In genomic region chr9:128276008-128276573, GRCh38 we compare ENCODE assay signal across 8 cellular contexts. TPM values are rescaled to one million over a fixed set of nuclear protein-coding genes. Genes with fewer than 3 reads are reported as not detected.
DNase-seq lines count a peak whose midpoint lies in the region; ATAC-seq and TF ChIP-seq lines count a peak whose summit lies in the region.

TSS of gene SWI5 (plus strand) at chr9:128276276.

- H3K9me3 Mint-ChIP-seq in activated naive CD8-positive, alpha-beta T cell treated with anti-CD3 and anti-CD28 coated beads, Interleukin-2, amount 10 ng/mL, durations not matched to agents 7 days and 5 days: no peaks in the 10 kb centered on the region

- no peaks in the 10 kb centered on the region for H3F3A ChIP-seq in SU-DHL-6 (ENCODE audit: insufficient read depth)

- no peak for TF ChIP-seq EP300 in ovary (IDR thresholded peaks at IDR 0.05)

- peak within 1 kb of the TSS; percentile 92 for H3K27ac Mint-ChIP-seq in activated naive CD8-positive, alpha-beta T cell treated with anti-CD3 and anti-CD28 coated beads, Interleukin-2, amount 10 ng/mL, durations not matched to agents 7 days and 5 days

- H3K4me1 Mint-ChIP-seq in activated naive CD8-positive, alpha-beta T cell treated with anti-CD3 and anti-CD28 coated beads, Interleukin-2, amount 10 ng/mL, durations not matched to agents 7 days and 5 days: peaks cover 52% of the 10 kb centered on the region

- H2AFZ ChIP-seq in SU-DHL-6 (ENCODE audit: low read depth, low read length, severe bottlenecking): peak within 1 kb of the TSS; percentile 72

- H3K36me3 ChIP-seq in SU-DHL-6 (ENCODE audit: low read length) (no peaks in the 10 kb centered on the region), ovary (no peaks in the 10 kb centered on the region), thymus (ENCODE audit: control insufficient read depth, insufficient read depth) (peaks cover 18% of the 10 kb centered on the region)

- 0 to 1% (median 0%) methylated on average over 37 to 38 of the region's 38 CpGs for WGBS in ovary, 3 donors
- under 1% methylated on average over 38 of the region's 38 CpGs for WGBS in thymus

- intact Hi-C loops in head of caudate nucleus (cut with DNase I): loop anchor here (10.0 kb wide), 1 partner anchor 149 kb away; the partner anchor contains the start of gene CERCAM
- intact Hi-C loops in ovary (cut with DNase I): loop anchor here in 1 of 4 donors (5.0 kb wide), 1 partner anchor 46 kb away; the partner anchor contains the start of genes COQ4 and TRUB2

- peak within 1 kb of the TSS; percentile 92 for H3K9ac ChIP-seq in SU-DHL-6 (ENCODE audit: low read length)

- peak within 1 kb of the TSS; percentile 92 for H3K4me3 ChIP-seq in GM12875 (ENCODE audit: low read depth, low read length)
- peak within 1 kb of the TSS; percentile 85 for H3K4me3 ChIP-seq in SU-DHL-6 (ENCODE audit: insufficient read depth, low read length, poor library complexity, severe bottlenecking)
- H3K4me3 ChIP-seq in ovary: peak within 1 kb of the TSS; percentile 93
- peak within 1 kb of the TSS; percentile 90 for H3K4me3 ChIP-seq in thymus (ENCODE audit: low read length)

- DNase-seq in NCI-H1417 (lab: John Stamatoyannopoulos, UW): peak; percentile 97 to 100 (median 99)
- DNase-seq in activated naive CD8-positive, alpha-beta T cell treated with anti-CD3 and anti-CD28 coated beads, Interleukin-2, amount 10 ng/mL, durations not matched to agents 7 days and 5 days: peak; percentile 99
- peak; percentile 98 to 100 (median 99) for DNase-seq in head of caudate nucleus
- DNase-seq in ovary: peak; percentile 100

- H3K27ac ChIP-seq in SU-DHL-6 (ENCODE audit: low read depth, low read length): no peak within 1 kb of the TSS
- H3K27ac ChIP-seq in ovary: peak within 1 kb of the TSS; percentile 62 to 85
- H3K27ac ChIP-seq in thymus (ENCODE audit: low read depth): peak within 1 kb of the TSS; percentile 85

- peak; percentile 91 for TF ChIP-seq POLR2A in ovary (IDR thresholded peaks at IDR 0.05)

- peak; percentile 97 for ATAC-seq in HG02763 (IDR thresholded peaks at IDR 0.05; ENCODE audit: unreplicated experiment)
- peak; percentile 95 for ATAC-seq in activated naive CD8-positive, alpha-beta T cell treated with anti-CD3 and anti-CD28 coated beads, Interleukin-2, amount 10 ng/mL, durations not matched to agents 7 days and 5 days (ENCODE audit: low read depth)

- no peaks in the 10 kb centered on the region for H3K27me3 ChIP-seq in SU-DHL-6 (ENCODE audit: low read length)
- H3K27me3 ChIP-seq in ovary: no peaks in the 10 kb centered on the region
- no peaks in the 10 kb centered on the region for H3K27me3 ChIP-seq in thymus (ENCODE audit: control insufficient read depth, insufficient read depth)

- H3K9me2 ChIP-seq in SU-DHL-6 (replicated peaks; ENCODE audit: insufficient read depth, low read length): no peaks in the 10 kb centered on the region

- peaks cover 15% of the 10 kb centered on the region for H3K36me3 Mint-ChIP-seq in activated naive CD8-positive, alpha-beta T cell treated with anti-CD3 and anti-CD28 coated beads, Interleukin-2, amount 10 ng/mL, durations not matched to agents 7 days and 5 days

- H3K4me3 Mint-ChIP-seq in activated naive CD8-positive, alpha-beta T cell treated with anti-CD3 and anti-CD28 coated beads, Interleukin-2, amount 10 ng/mL, durations not matched to agents 7 days and 5 days: peak within 1 kb of the TSS; percentile 96

- H3K4me1 ChIP-seq in ovary (ENCODE audit: insufficient read depth) (peaks cover 5% of the 10 kb centered on the region), thymus (ENCODE audit: control insufficient read depth, insufficient read depth, low read length) (peaks cover 15% of the 10 kb centered on the region)

- H3K79me2 ChIP-seq in SU-DHL-6 (ENCODE audit: insufficient read depth, low read length): peaks cover 13% of the 10 kb centered on the region

- H3K9me3 ChIP-seq in SU-DHL-6 (ENCODE audit: insufficient read depth, low read length): no peaks in the 10 kb centered on the region
- no peaks in the 10 kb centered on the region for H3K9me3 ChIP-seq in ovary
- H3K9me3 ChIP-seq in thymus (ENCODE audit: control insufficient read depth): no peaks in the 10 kb centered on the region

- POLR2A ChIA-PET in activated naive CD8-positive, alpha-beta T cell treated with anti-CD3 and anti-CD28 coated beads, Interleukin-2, amount 10 ng/mL, durations not matched to agents 7 days and 5 days (lab: Charles Lee): interaction anchor here (0.6 to 1.0 kb wide), 17 partner anchors 9 to 448 kb away, joined by 3 to 7 read pairs (median 3); partner anchors contain the start of genes BBLN, CIZ1, SLC27A4 and SPTAN1

- no peaks in the 10 kb centered on the region for H4K20me1 ChIP-seq in SU-DHL-6 (ENCODE audit: low read depth, low read length)

- no peaks in the 10 kb centered on the region for H3K27me3 Mint-ChIP-seq in activated naive CD8-positive, alpha-beta T cell treated with anti-CD3 and anti-CD28 coated beads, Interleukin-2, amount 10 ng/mL, durations not matched to agents 7 days and 5 days

- peak within 1 kb of the TSS; percentile 74 for H3K4me2 ChIP-seq in SU-DHL-6 (ENCODE audit: low read depth, low read length, poor library complexity, severe bottlenecking)

- TF ChIP-seq CTCF in GM12875 (IDR thresholded peaks at IDR 0.05; ENCODE audit: borderline replicate concordance, insufficient read depth, low read depth, low read length): no peak
- no peak for TF ChIP-seq CTCF in SU-DHL-6 (IDR thresholded peaks at IDR 0.05; ENCODE audit: insufficient read depth, low read length, poor library complexity, severe bottlenecking)
- no peak for TF ChIP-seq CTCF in ovary (IDR thresholded peaks at IDR 0.05)

RNA-seq across cellular contexts. Expression of gene SWI5, which starts in this region (rescaled TPM):
- total RNA-seq in activated naive CD8-positive, alpha-beta T cell treated with anti-CD3 and anti-CD28 coated beads, Interleukin-2, amount 10 ng/mL, durations not matched to agents 7 days and 5 days: 10 to 100 TPM; 12.3 to 14.3 TPM
- total RNA-seq in ovary: 10 to 100 TPM; 22.4 to 48.9 (median 29.5) TPM
- polyA plus RNA-seq in ovary (10 to 100 TPM; 34.4 to 46.4 TPM), thymus (26.3 TPM)
